In the genomic region with DNA sequence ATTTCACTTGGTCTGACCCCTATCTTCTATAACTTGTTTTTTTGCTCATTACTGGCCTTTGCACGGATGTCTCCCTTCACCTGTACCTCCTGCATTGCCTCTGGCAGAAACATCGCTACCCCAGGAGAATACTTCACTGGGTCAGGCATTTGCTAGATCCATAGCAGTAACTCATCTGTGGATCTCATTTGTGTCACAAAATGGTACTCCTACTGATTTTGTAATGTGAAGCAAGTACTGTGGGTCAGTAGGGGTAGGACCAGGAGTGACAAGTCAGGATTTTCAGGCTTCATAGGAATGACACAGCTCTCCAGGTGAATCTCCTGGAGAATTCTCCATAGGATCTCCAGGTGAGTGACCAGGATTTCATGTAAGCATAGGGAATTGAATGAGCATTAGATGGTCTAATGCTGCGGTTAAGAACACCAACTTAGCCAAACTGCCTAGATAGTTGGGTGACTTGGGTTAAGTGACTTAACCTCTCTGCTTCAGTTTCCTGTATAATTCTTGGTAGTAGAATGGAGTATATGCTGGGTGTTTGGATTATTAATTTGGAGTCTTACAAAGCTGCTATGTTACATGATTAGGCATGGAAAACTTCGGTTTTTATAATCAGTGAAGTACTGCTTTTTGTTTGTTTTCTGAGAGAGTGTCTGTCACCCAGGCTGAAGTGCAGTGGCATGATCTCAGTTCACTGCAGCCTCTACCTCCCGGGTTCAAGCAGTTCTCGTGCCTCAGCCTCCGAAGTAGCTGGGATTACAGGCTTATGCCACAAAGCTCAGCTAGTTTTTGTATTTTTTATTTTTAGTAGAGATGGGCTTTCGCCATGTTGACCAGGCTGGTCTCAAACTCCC, we compare ENCODE assay signal across 14 cellular contexts. TPM values are rescaled to one million over a fixed set of nuclear protein-coding genes. Genes with fewer than 3 reads are reported as not detected.
A peak's percentile ranks its signal among the peaks of the same experiment; 100 is the strongest.
DNase-seq lines count a peak whose midpoint lies in the region; ATAC-seq and TF ChIP-seq lines count a peak whose summit lies in the region.
"Had no signal": no experiment of that assay in that cellular context is flagged by ENCODE, and none has a peak within 500 bp of the region (broad histone marks: within the 10 kb centered on the region; RNA-seq: fewer than 3 reads in every experiment).

No MANE protein-coding gene starts in this region.

- peaks cover 46% of the 10 kb centered on the region for H4K20me1 ChIP-seq in SK-N-SH (ENCODE audit: insufficient read depth)
- peaks cover 46% of the 10 kb centered on the region for H4K20me1 ChIP-seq in DOHH2 (ENCODE audit: control insufficient read depth, insufficient read depth, low read depth, low read length)

- H3K27ac ChIP-seq in SK-N-SH (ENCODE audit: low read depth in 2 of 2, low read length in 1 of 2) (peak overlapping the region; percentile 3 to 13; a peak in 1 of 4 replicates), DOHH2 (ENCODE audit: low read depth, low read length) (peak overlapping the region; percentile 15; the same call in 1 of the 2 replicates)
- H3K27ac ChIP-seq: foreskin keratinocyte had no signal

- H3K4me2 ChIP-seq in SK-N-SH (peak overlapping the region; percentile 32; the same call in 1 of the 2 replicates), DOHH2 (ENCODE audit: low read length) (peak overlapping the region; percentile 89)

- H3K4me3 ChIP-seq in SK-N-SH (ENCODE audit: low read depth in 2 of 2, low read length in 1 of 2) = no peak overlapping the region
- H3K4me3 ChIP-seq in DOHH2 (ENCODE audit: low read length) = 0 out of 2 replicates have a peak overlapping the region, but pooled peaks have one; percentile 6

- peaks cover 21% of the 10 kb centered on the region in 2 experiments for H3K4me1 ChIP-seq in SK-N-SH (ENCODE audit: control insufficient read depth in 1 of 2, insufficient read depth in 2 of 2, low read depth in 1 of 2, low read length in 1 of 2)
- peaks cover 38% of the 10 kb centered on the region for H3K4me1 ChIP-seq in DOHH2 (ENCODE audit: control insufficient read depth, low read length)

- H3K9me2 ChIP-seq in SK-N-SH (no peaks in the 10 kb centered on the region), DOHH2 (replicated peaks; ENCODE audit: control insufficient read depth, low read length) (no peaks in the 10 kb centered on the region)

- H3K27me3 ChIP-seq in SK-N-SH (ENCODE audit: insufficient read depth) (no peaks in the 10 kb centered on the region), DOHH2 (ENCODE audit: control insufficient read depth, low read length) (no peaks in the 10 kb centered on the region)
- H3K27me3 ChIP-seq: foreskin keratinocyte had no signal

- H3K4me1 Mint-ChIP-seq in T-helper 17 cell = peaks cover 41% of the 10 kb centered on the region

- no peak overlapping the region for H3K9ac ChIP-seq in SK-N-SH

- TF ChIP-seq RAD21 in SK-N-SH (IDR thresholded peaks at IDR 0.05; ENCODE audit: low read length) = no peak

- TF ChIP-seq EP300 in SK-N-SH (IDR thresholded peaks at IDR 0.05; ENCODE audit: borderline replicate concordance in 1 of 2, low read depth in 1 of 2, low read length in 1 of 2) = no peak

- H3K27ac Mint-ChIP-seq in T-helper 17 cell = peak overlapping the region; percentile 86

- ATAC-seq in SK-N-SH treated with all-trans-retinoic acid at 6 μM for 48 hours (no peak), T-helper 17 cell (no peak), HG02623 (IDR thresholded peaks at IDR 0.05; ENCODE audit: unreplicated experiment) (no peak), GM18861 (IDR thresholded peaks at IDR 0.05; ENCODE audit: unreplicated experiment) (no peak), HG03025 (IDR thresholded peaks at IDR 0.05; ENCODE audit: low FRiP score, unreplicated experiment) (no peak)
- ATAC-seq: foreskin keratinocyte had no signal

- DNase-seq in SK-N-SH (no peak), T-helper 17 cell (no peak), erythroblast (lab: John Stamatoyannopoulos, UW) (no peak)
- DNase-seq: COR-L47; effector memory CD4-positive, alpha-beta T cell; foreskin keratinocyte; NCI-H1436; NCI-H524 treated with DMSO at 0.1 percent for 48 hours; nucleus accumbens had no signal

- TF ChIP-seq POLR2A in erythroblast (IDR thresholded peaks at IDR 0.05; ENCODE audit: low read length) = peak; percentile 24

- TF ChIP-seq CTCF in SK-N-SH (IDR thresholded peaks at IDR 0.05) = no peak
- no peak for TF ChIP-seq CTCF in DOHH2 (IDR thresholded peaks at IDR 0.05; ENCODE audit: low read depth, low read length, poor library complexity, severe bottlenecking)

- CTCF ChIA-PET in SK-N-SH (lab: Yijun Ruan, JAX) = interaction anchor here (2.2 to 2.9 kb wide), 2 partner anchors 13 to 164 kb away, joined by 10 to 12 read pairs; no protein-coding TSS in a partner anchor

- H2AFZ ChIP-seq in SK-N-SH (ENCODE audit: low read depth) = no peak overlapping the region

- no peaks in the 10 kb centered on the region for H3K27me3 Mint-ChIP-seq in T-helper 17 cell

- H3K36me3 Mint-ChIP-seq in T-helper 17 cell (ENCODE audit: low read depth) = peaks cover 3% of the 10 kb centered on the region

- H3K79me2 ChIP-seq in SK-N-SH (ENCODE audit: insufficient read depth) (peaks cover 58% of the 10 kb centered on the region), DOHH2 (ENCODE audit: control insufficient read depth, low read length) (peaks cover 48% of the 10 kb centered on the region)

- peak overlapping the region; percentile 57 for H3K4me3 Mint-ChIP-seq in T-helper 17 cell

- no peaks in the 10 kb centered on the region for H3K9me3 ChIP-seq in SK-N-SH
- no peaks in the 10 kb centered on the region for H3K9me3 ChIP-seq in DOHH2 (ENCODE audit: control insufficient read depth, insufficient read depth, low read length)
- no peaks in the 10 kb centered on the region for H3K9me3 ChIP-seq in T-helper 17 cell (ENCODE audit: control insufficient read depth, low read length, poor library complexity, severe bottlenecking)

- WGBS in SK-N-SH (ENCODE audit: low lambda C conversion rate) = 69% methylated on average over 8 of the region's 8 CpGs

- POLR2A ChIA-PET in SK-N-SH (lab: Yijun Ruan, JAX) = no interaction called here

- H3F3A ChIP-seq in SK-N-SH (replicated peaks; ENCODE audit: insufficient read depth) (peaks cover 76% of the 10 kb centered on the region), DOHH2 (ENCODE audit: control insufficient read depth, insufficient read depth) (peaks cover 88% of the 10 kb centered on the region)

- peaks cover 55 to 69% of the 10 kb centered on the region in 2 experiments for H3K36me3 ChIP-seq in SK-N-SH (replicated peaks in 1 of 2; ENCODE audit: control insufficient read depth in 1 of 2, insufficient read depth in 2 of 2, low read length in 1 of 2)
- peaks cover 85% of the 10 kb centered on the region for H3K36me3 ChIP-seq in DOHH2 (ENCODE audit: control insufficient read depth, low read length)

TF ChIP-seq in SK-N-SH, 30 proteins besides CTCF, POLR2A, EP300 and RAD21:
- peak; percentile 43; the same call in 1 of the 2 replicates for TF ChIP-seq SIN3A (IDR thresholded peaks at IDR 0.05; ENCODE audit: borderline replicate concordance, low read depth, low read length)
- TF ChIP-seq TEAD4 (IDR thresholded peaks at IDR 0.05; ENCODE audit: borderline replicate concordance, insufficient read depth) = no peak
- peak; percentile 65 for TF ChIP-seq POLR2AphosphoS5 (IDR thresholded peaks at IDR 0.05; ENCODE audit: low read depth, low read length)

TF ChIP-seq in SK-N-SH treated with all-trans-retinoic acid at 6 μM for 48 hours, 23 proteins besides CTCF, POLR2A, EP300 and RAD21 (continues in another document):
- TF ChIP-seq, protein P1, sequence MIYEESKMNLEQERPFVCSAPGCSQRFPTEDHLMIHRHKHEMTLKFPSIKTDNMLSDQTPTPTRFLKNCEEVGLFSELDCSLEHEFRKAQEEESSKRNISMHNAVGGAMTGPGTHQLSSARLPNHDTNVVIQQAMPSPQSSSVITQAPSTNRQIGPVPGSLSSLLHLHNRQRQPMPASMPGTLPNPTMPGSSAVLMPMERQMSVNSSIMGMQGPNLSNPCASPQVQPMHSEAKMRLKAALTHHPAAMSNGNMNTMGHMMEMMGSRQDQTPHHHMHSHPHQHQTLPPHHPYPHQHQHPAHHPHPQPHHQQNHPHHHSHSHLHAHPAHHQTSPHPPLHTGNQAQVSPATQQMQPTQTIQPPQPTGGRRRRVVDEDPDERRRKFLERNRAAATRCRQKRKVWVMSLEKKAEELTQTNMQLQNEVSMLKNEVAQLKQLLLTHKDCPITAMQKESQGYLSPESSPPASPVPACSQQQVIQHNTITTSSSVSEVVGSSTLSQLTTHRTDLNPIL (CRISPR knock-in tag; IDR thresholded peaks at IDR 0.05; ENCODE audit: low read depth) = no peak
- TF ChIP-seq ZNF70 (CRISPR knock-in tag; IDR thresholded peaks at IDR 0.05) (no peak), ESRRG (CRISPR knock-in tag; IDR thresholded peaks at IDR 0.05) (no peak), ZFP30 (CRISPR knock-in tag; IDR thresholded peaks at IDR 0.05) (no peak), GLIS3 (CRISPR knock-in tag; IDR thresholded peaks at IDR 0.05) (no peak), OSR1 (CRISPR knock-in tag; IDR thresholded peaks at IDR 0.05) (no peak), CSDC2 (CRISPR knock-in tag; IDR thresholded peaks at IDR 0.05) (no peak), BACH2 (CRISPR knock-in tag; IDR thresholded peaks at IDR 0.05; ENCODE audit: borderline replicate concordance) (no peak)
- TF ChIP-seq, protein P2, sequence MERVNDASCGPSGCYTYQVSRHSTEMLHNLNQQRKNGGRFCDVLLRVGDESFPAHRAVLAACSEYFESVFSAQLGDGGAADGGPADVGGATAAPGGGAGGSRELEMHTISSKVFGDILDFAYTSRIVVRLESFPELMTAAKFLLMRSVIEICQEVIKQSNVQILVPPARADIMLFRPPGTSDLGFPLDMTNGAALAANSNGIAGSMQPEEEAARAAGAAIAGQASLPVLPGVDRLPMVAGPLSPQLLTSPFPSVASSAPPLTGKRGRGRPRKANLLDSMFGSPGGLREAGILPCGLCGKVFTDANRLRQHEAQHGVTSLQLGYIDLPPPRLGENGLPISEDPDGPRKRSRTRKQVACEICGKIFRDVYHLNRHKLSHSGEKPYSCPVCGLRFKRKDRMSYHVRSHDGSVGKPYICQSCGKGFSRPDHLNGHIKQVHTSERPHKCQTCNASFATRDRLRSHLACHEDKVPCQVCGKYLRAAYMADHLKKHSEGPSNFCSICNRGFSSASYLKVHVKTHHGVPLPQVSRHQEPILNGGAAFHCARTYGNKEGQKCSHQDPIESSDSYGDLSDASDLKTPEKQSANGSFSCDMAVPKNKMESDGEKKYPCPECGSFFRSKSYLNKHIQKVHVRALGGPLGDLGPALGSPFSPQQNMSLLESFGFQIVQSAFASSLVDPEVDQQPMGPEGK (CRISPR knock-in tag; IDR thresholded peaks at IDR 0.05; ENCODE audit: borderline replicate concordance) = no peak

RNA-seq across cellular contexts. Expression of a gene that starts 4.4 kb away (rescaled TPM):
- polyA plus RNA-seq in SK-N-SH (2012; rRNA removed) = 2,018 and 3,014 TPM in 2 replicates
- polyA plus RNA-seq in SK-N-SH (2012; cell fraction: cytosol; rRNA removed) = 1,664 and 2,199 TPM in 2 replicates
- polyA plus RNA-seq in SK-N-SH (2012; cell fraction: nucleus; rRNA removed) = 828 and 1,169 TPM in 2 replicates
- 1,000 to 10,000 TPM; 3,101 to 3,324 TPM for total RNA-seq in T-helper 17 cell
